Comparison of ENCODE assay signal across 1 cellular context in the genomic region with DNA sequence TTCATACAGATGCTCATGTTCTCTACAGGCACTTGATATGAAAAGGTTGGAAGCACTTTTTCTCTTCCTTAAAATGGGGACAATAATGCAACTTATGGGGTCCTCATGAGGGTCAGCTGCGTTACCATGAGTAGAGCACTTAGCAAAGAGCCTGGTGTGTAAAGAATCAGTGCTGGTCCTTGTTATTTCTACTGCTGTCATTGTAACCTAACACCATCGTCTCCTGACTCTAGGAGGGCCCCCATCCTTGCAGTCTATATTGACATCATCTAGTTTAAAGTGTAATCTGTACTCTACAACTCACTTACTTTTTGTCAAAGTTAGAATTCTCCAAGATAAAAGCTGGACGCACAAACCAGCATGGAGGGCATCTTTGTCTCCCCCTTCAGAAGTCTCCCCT.
TF ChIP-seq lines count a peak whose summit lies in the region.

No MANE protein-coding gene starts in this region.

TF ChIP-seq in HEK293, 187 proteins besides CTCF, POLR2A, EP300 and RAD21 (continued from another document):
- 0 out of 2 replicates have a peak, but pooled peaks have one; percentile 57 for TF ChIP-seq ZNF10 (tag by site-specific recombination; IDR thresholded peaks at IDR 0.05)
- no peak for TF ChIP-seq ZNF549 (tag by site-specific recombination; IDR thresholded peaks at IDR 0.05)
- TF ChIP-seq ZFP69B (tag by site-specific recombination; IDR thresholded peaks at IDR 0.05) = 0 out of 2 replicates have a peak, but pooled peaks have one; percentile 44
- TF ChIP-seq ZNF24 (tag by site-specific recombination; IDR thresholded peaks at IDR 0.05) = no peak
- peak; percentile 26; the same call in 1 of the 2 replicates for TF ChIP-seq BCL11A (tag by site-specific recombination; IDR thresholded peaks at IDR 0.05; ENCODE audit: low read depth)
- TF ChIP-seq ZBTB17 (tag by site-specific recombination; IDR thresholded peaks at IDR 0.05) = peak; percentile 79
- TF ChIP-seq PRDM10 (tag by site-specific recombination; IDR thresholded peaks at IDR 0.05) = no peak
- TF ChIP-seq ZNF530 (tag by site-specific recombination; IDR thresholded peaks at IDR 0.05; ENCODE audit: low read depth) = no peak
- TF ChIP-seq TCF7L2 (IDR thresholded peaks at IDR 0.05; ENCODE audit: borderline replicate concordance, low read depth, low read length) = no peak
- TF ChIP-seq GFI1B (tag by site-specific recombination; IDR thresholded peaks at IDR 0.05) = 0 out of 2 replicates have a peak, but pooled peaks have one; percentile 37
- 0 out of 2 replicates have a peak, but pooled peaks have one; percentile 35 for TF ChIP-seq OSR2 (tag by site-specific recombination; IDR thresholded peaks at IDR 0.05)
- peak; percentile 40; the same call in 1 of the 2 replicates for TF ChIP-seq GLIS2 (tag by site-specific recombination; IDR thresholded peaks at IDR 0.05)
- no peak for TF ChIP-seq EGR2 (tag by site-specific recombination; IDR thresholded peaks at IDR 0.05; ENCODE audit: low read depth)
TF ChIP-seq in HEK293: peak in this region for 15.
